In the genomic region with DNA sequence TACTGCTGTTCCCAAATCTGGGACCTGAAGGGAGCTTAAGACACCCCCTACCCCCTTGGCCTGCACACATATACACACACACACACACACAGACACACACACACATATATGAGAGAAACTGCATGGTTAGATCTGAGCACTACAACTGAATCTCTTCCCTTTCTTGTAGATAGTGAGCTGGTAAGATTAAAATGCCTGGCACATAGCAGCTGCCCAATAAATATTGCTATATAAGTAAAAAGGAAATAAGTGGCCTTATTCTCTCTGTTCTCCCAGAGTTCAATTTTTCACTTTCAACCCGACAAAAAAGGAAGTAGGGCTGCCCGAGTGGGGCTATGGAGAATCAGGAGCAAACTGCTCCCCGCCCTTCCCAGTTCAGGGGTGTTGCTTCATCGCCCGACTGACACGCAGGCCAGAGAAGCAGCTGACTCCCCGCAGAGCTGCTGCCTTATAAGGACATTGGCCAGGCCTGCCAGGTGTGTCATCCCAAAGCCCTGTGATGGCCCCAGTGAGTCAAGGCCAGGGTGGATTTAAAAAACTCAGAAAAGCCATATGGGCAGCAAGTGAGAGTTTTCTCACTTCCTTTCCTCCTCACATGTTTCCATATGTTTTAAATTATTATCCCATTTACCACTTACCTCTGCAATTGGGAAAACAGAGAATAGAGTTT, we compare ENCODE assay signal across 8 cellular contexts.
A peak's percentile ranks its signal among the peaks of the same experiment; 100 is the strongest.
DNase-seq lines count a peak whose midpoint lies in the region; ATAC-seq and TF ChIP-seq lines count a peak whose summit lies in the region.

No MANE protein-coding gene starts in this region.

- CTCF ChIA-PET in SK-N-SH (lab: Yijun Ruan, JAX), result interaction anchor here (1.2 kb wide), 1 partner anchor 8 kb away, joined by 3 read pairs; no protein-coding TSS in a partner anchor

- no peak overlapping the region for H3K27ac ChIP-seq in SK-N-SH (ENCODE audit: low read depth in 2 of 2, low read length in 1 of 2)
- no peak overlapping the region for H3K27ac ChIP-seq in effector memory CD4-positive, alpha-beta T cell (ENCODE audit: insufficient read depth, low read length, poor library complexity, severe bottlenecking)

- DNase-seq in AG09319 (ENCODE audit: extremely low read depth, low read depth), result peak; percentile 90
- DNase-seq in SK-N-SH, result peak; percentile 21
- DNase-seq in head of caudate nucleus, result peak in 40 of 42 donors; percentile 17 to 84 (median 49)
- DNase-seq in renal cortical epithelial cell (ENCODE audit: low read depth), result peak; percentile 94
- DNase-seq in NCI-H2227 (lab: John Stamatoyannopoulos, UW; ENCODE audit: unreplicated experiment), result no peak
- DNase-seq in effector memory CD4-positive, alpha-beta T cell, result no peak

- no peaks in the 10 kb centered on the region for H3K9me2 ChIP-seq in SK-N-SH

- 0 out of 2 replicates have a peak overlapping the region, but pooled peaks have one; percentile 22 for H2AFZ ChIP-seq in SK-N-SH (ENCODE audit: low read depth)

- no peak overlapping the region for H3K4me2 ChIP-seq in SK-N-SH

- H3K79me2 ChIP-seq in SK-N-SH (ENCODE audit: insufficient read depth), result no peaks in the 10 kb centered on the region

- no peaks in the 10 kb centered on the region for H3F3A ChIP-seq in SK-N-SH (replicated peaks; ENCODE audit: insufficient read depth)

- H3K9ac ChIP-seq in SK-N-SH, result no peak overlapping the region

- no peak for TF ChIP-seq EP300 in SK-N-SH (IDR thresholded peaks at IDR 0.05; ENCODE audit: borderline replicate concordance in 1 of 2, low read depth in 1 of 2, low read length in 1 of 2)

- H3K27me3 ChIP-seq in SK-N-SH (ENCODE audit: insufficient read depth), result no peaks in the 10 kb centered on the region
- no peaks in the 10 kb centered on the region for H3K27me3 ChIP-seq in effector memory CD4-positive, alpha-beta T cell (replicated peaks; ENCODE audit: control insufficient read depth, insufficient read depth, low read length, poor library complexity, severe bottlenecking)

- H3K36me3 ChIP-seq in SK-N-SH (replicated peaks in 1 of 2; ENCODE audit: control insufficient read depth in 1 of 2, insufficient read depth in 2 of 2, low read length in 1 of 2), result no peaks in the 10 kb centered on the region
- no peaks in the 10 kb centered on the region for H3K36me3 ChIP-seq in effector memory CD4-positive, alpha-beta T cell (ENCODE audit: control insufficient read depth, insufficient read depth, low read length)

- WGBS in SK-N-SH (ENCODE audit: low lambda C conversion rate), result 60% methylated on average over 7 of the region's 7 CpGs

- H3K4me3 ChIP-seq in SK-N-SH (ENCODE audit: low read depth in 2 of 2, low read length in 1 of 2), result no peak overlapping the region
- H3K4me3 ChIP-seq in effector memory CD4-positive, alpha-beta T cell (ENCODE audit: insufficient read depth, low read depth, low read length, poor library complexity, severe bottlenecking), result no peak overlapping the region

- H3K9me3 ChIP-seq in SK-N-SH, result no peaks in the 10 kb centered on the region
- no peaks in the 10 kb centered on the region for H3K9me3 ChIP-seq in effector memory CD4-positive, alpha-beta T cell (ENCODE audit: control insufficient read depth, low read length)

- no peaks in the 10 kb centered on the region for H4K20me1 ChIP-seq in SK-N-SH (ENCODE audit: insufficient read depth)

- H3K4me1 ChIP-seq in SK-N-SH (ENCODE audit: control insufficient read depth in 1 of 2, insufficient read depth in 2 of 2, low read depth in 1 of 2, low read length in 1 of 2), result peaks cover 0 to 17% of the 10 kb centered on the region in 2 experiments; a peak in 2 of 4 replicates
- H3K4me1 ChIP-seq in effector memory CD4-positive, alpha-beta T cell (ENCODE audit: control insufficient read depth, insufficient read depth, low read length, poor library complexity, severe bottlenecking), result no peaks in the 10 kb centered on the region

- POLR2A ChIA-PET in SK-N-SH (lab: Yijun Ruan, JAX), result no interaction called here

- no peak for TF ChIP-seq CTCF in AG09319 (IDR thresholded peaks at IDR 0.05; ENCODE audit: low read depth, low read length)
- no peak for TF ChIP-seq CTCF in SK-N-SH (IDR thresholded peaks at IDR 0.05)

- ATAC-seq in GM19351 (IDR thresholded peaks at IDR 0.05; ENCODE audit: unreplicated experiment) (peak; percentile 86), HG03342 (IDR thresholded peaks at IDR 0.05; ENCODE audit: unreplicated experiment) (peak; percentile 90)

- intact Hi-C loops in head of caudate nucleus (cut with DNase I), result no loop called here

- no peak for TF ChIP-seq RAD21 in SK-N-SH (IDR thresholded peaks at IDR 0.05; ENCODE audit: low read length)

TF ChIP-seq in SK-N-SH, 30 proteins besides CTCF, POLR2A, EP300 and RAD21 (continues in another document):
- TF ChIP-seq ZBTB33 (IDR thresholded peaks at IDR 0.05; ENCODE audit: borderline replicate concordance, low read depth), result no peak
- TF ChIP-seq, protein P1, sequence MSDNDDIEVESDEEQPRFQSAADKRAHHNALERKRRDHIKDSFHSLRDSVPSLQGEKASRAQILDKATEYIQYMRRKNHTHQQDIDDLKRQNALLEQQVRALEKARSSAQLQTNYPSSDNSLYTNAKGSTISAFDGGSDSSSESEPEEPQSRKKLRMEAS (IDR thresholded peaks at IDR 0.05; ENCODE audit: low read depth), result peak; percentile 55; the same call in 1 of the 2 replicates
- TF ChIP-seq NRF1 (IDR thresholded peaks at IDR 0.05; ENCODE audit: low read depth, low read length), result no peak
- no peak for TF ChIP-seq JUND (IDR thresholded peaks at IDR 0.05)
- no peak for TF ChIP-seq TAF1 (IDR thresholded peaks at IDR 0.05; ENCODE audit: borderline replicate concordance, low read depth, low read length)
- TF ChIP-seq, protein P2, sequence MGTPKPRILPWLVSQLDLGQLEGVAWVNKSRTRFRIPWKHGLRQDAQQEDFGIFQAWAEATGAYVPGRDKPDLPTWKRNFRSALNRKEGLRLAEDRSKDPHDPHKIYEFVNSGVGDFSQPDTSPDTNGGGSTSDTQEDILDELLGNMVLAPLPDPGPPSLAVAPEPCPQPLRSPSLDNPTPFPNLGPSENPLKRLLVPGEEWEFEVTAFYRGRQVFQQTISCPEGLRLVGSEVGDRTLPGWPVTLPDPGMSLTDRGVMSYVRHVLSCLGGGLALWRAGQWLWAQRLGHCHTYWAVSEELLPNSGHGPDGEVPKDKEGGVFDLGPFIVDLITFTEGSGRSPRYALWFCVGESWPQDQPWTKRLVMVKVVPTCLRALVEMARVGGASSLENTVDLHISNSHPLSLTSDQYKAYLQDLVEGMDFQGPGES (IDR thresholded peaks at IDR 0.05; ENCODE audit: low read depth, low read length), result no peak
- TF ChIP-seq FOXM1 (IDR thresholded peaks at IDR 0.05; ENCODE audit: low read depth), result no peak
- no peak for TF ChIP-seq MEF2A (IDR thresholded peaks at IDR 0.05; ENCODE audit: borderline replicate concordance, low read depth)
- no peak for TF ChIP-seq CHD2 (IDR thresholded peaks at IDR 0.05; ENCODE audit: low read length, partially characterized antibody)
- TF ChIP-seq, protein P3, sequence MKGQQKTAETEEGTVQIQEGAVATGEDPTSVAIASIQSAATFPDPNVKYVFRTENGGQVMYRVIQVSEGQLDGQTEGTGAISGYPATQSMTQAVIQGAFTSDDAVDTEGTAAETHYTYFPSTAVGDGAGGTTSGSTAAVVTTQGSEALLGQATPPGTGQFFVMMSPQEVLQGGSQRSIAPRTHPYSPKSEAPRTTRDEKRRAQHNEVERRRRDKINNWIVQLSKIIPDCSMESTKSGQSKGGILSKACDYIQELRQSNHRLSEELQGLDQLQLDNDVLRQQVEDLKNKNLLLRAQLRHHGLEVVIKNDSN (IDR thresholded peaks at IDR 0.05; ENCODE audit: borderline replicate concordance, low read depth), result no peak
- no peak for TF ChIP-seq RFX5 (IDR thresholded peaks at IDR 0.05; ENCODE audit: low read length)
- no peak for TF ChIP-seq GATA2 (CRISPR knock-in tag; IDR thresholded peaks at IDR 0.05)
- TF ChIP-seq, protein P4, sequence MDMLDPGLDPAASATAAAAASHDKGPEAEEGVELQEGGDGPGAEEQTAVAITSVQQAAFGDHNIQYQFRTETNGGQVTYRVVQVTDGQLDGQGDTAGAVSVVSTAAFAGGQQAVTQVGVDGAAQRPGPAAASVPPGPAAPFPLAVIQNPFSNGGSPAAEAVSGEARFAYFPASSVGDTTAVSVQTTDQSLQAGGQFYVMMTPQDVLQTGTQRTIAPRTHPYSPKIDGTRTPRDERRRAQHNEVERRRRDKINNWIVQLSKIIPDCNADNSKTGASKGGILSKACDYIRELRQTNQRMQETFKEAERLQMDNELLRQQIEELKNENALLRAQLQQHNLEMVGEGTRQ (IDR thresholded peaks at IDR 0.05; ENCODE audit: borderline replicate concordance, low read depth, low read length), result no peak
- no peak for TF ChIP-seq YY1 (IDR thresholded peaks at IDR 0.05; ENCODE audit: low read depth)
- no peak for TF ChIP-seq RCOR1 (IDR thresholded peaks at IDR 0.05; ENCODE audit: low read length)

Comparison
In these comparisons a context has a peak if more than half of its experiments do, and no peak if none do; other contexts are left out.
1. DNase-seq: peak in AG09319 (single experiment), SK-N-SH (single experiment), head of caudate nucleus (40 of 42) and renal cortical epithelial cell (single experiment); none in NCI-H2227 (single experiment) and effector memory CD4-positive, alpha-beta T cell (0 of 3).